1 cellular context compared by ENCODE assay signal in the genomic region with DNA sequence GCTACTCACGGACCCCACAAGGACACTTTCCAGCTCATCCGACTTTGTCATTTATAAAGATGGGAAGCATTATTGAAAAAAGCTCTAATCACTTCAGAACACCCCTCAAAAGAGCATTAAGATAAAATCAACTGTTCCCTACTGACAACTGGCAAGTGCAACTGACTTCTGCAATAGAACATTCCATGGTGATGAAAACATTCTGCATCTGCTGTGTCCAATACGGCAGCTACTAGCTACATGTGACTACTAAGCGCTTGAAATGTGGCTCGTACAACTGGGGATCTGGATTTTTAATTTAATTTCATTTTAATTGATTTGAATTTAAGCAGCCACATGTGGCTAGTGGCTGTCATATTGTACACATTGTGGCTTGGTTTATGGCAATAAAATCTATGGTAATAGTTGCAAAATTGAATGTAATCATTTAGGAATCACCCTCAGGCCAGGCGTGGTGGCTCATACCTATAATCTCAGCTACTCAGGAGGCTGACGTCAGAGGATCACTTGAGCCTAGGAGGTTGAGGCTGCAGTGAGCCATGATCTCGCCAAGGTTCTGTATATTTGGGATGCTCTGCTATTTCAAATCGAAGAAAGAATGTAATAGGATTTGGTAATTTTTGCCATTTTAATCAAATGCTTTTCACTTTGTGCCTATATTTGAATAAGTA.
A peak's percentile ranks its signal among the peaks of the same experiment; 100 is the strongest.
TF ChIP-seq lines count a peak whose summit lies in the region.

No MANE protein-coding gene starts in this region.

TF ChIP-seq in HepG2, 621 proteins besides CTCF, POLR2A, EP300 and RAD21 (continued from another document):
- TF ChIP-seq, protein P1, sequence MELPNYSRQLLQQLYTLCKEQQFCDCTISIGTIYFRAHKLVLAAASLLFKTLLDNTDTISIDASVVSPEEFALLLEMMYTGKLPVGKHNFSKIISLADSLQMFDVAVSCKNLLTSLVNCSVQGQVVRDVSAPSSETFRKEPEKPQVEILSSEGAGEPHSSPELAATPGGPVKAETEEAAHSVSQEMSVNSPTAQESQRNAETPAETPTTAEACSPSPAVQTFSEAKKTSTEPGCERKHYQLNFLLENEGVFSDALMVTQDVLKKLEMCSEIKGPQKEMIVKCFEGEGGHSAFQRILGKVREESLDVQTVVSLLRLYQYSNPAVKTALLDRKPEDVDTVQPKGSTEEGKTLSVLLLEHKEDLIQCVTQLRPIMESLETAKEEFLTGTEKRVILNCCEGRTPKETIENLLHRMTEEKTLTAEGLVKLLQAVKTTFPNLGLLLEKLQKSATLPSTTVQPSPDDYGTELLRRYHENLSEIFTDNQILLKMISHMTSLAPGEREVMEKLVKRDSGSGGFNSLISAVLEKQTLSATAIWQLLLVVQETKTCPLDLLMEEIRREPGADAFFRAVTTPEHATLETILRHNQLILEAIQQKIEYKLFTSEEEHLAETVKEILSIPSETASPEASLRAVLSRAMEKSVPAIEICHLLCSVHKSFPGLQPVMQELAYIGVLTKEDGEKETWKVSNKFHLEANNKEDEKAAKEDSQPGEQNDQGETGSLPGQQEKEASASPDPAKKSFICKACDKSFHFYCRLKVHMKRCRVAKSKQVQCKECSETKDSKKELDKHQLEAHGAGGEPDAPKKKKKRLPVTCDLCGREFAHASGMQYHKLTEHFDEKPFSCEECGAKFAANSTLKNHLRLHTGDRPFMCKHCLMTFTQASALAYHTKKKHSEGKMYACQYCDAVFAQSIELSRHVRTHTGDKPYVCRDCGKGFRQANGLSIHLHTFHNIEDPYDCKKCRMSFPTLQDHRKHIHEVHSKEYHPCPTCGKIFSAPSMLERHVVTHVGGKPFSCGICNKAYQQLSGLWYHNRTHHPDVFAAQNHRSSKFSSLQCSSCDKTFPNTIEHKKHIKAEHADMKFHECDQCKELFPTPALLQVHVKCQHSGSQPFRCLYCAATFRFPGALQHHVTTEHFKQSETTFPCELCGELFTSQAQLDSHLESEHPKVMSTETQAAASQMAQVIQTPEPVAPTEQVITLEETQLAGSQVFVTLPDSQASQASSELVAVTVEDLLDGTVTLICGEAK (IDR thresholded peaks at IDR 0.05), result no peak
- TF ChIP-seq, protein P1 (CRISPR knock-in tag; IDR thresholded peaks at IDR 0.05), result no peak
- no peak for TF ChIP-seq MEIS2 (CRISPR knock-in tag; IDR thresholded peaks at IDR 0.05)
- peak; percentile 38; the same call in 1 of the 2 replicates for TF ChIP-seq CREB1 (IDR thresholded peaks at IDR 0.05)
- no peak for TF ChIP-seq CREB1 (CRISPR knock-in tag; IDR thresholded peaks at IDR 0.05)
- TF ChIP-seq, protein P2, sequence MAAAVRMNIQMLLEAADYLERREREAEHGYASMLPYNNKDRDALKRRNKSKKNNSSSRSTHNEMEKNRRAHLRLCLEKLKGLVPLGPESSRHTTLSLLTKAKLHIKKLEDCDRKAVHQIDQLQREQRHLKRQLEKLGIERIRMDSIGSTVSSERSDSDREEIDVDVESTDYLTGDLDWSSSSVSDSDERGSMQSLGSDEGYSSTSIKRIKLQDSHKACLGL (CRISPR knock-in tag; IDR thresholded peaks at IDR 0.05), result no peak
TF ChIP-seq in HepG2: peak in this region for 1.
